In genomic region chr12:54000774-54001114, GRCh38 we compare ENCODE assay signal across 1 cellular context.
TF ChIP-seq lines count a peak whose summit lies in the region.

No MANE protein-coding gene starts in this region.

TF ChIP-seq in HepG2, 621 proteins besides CTCF, POLR2A, EP300 and RAD21:
- TF ChIP-seq ZMYM2 (CRISPR knock-in tag; IDR thresholded peaks at IDR 0.05): no peak
- 0 out of 2 replicates have a peak, but pooled peaks have one; percentile 38 for TF ChIP-seq ARID2 (CRISPR knock-in tag; IDR thresholded peaks at IDR 0.05; ENCODE audit: borderline replicate concordance)
